In the genomic region with DNA sequence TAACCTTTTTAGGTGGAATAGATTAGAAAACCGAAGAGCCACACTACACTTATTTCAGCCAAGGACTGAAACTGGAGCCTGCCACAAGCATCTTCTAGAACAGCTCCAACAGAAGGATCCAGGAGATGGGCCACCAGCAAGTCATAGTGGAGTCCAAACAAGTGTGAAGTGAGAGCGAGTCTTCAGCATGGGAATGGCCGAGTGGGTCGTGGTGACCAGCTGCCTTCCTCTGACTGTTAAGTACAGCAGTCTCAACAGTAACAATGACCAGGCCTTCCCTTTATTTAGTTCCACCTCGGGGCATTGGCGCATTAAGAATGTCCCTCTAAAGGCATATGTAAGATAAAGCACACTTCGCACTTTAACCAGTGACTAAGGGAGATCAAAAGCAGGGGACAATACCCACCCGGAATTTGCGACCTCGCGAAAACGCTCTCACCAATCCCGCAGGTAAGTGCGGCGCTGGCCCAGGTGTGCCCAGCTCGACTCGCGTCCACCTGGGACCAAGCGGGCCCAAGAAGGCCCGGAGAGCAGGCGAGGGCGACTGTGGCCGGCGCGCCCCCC, we compare ENCODE assay signal across 8 cellular contexts. TPM values are rescaled to one million over a fixed set of nuclear protein-coding genes. Genes with fewer than 3 reads are reported as not detected.
DNase-seq lines count a peak whose midpoint lies in the region; ATAC-seq and TF ChIP-seq lines count a peak whose summit lies in the region.

No MANE protein-coding gene starts in this region.

- H2AFZ ChIP-seq in SK-N-SH (ENCODE audit: low read depth) = no peak overlapping the region

- H2BK5ac ChIP-seq in mesendoderm (ENCODE audit: low read length) = no peak overlapping the region

- TF ChIP-seq EP300 in SK-N-SH (IDR thresholded peaks at IDR 0.05; ENCODE audit: borderline replicate concordance in 1 of 2, low read depth in 1 of 2, low read length in 1 of 2) = no peak

- CTCF ChIA-PET in SK-N-SH (lab: Yijun Ruan, JAX) = interaction anchor here (1.4 kb wide), 1 partner anchor 12 kb away, joined by 3 read pairs; no protein-coding TSS in a partner anchor

- no peak overlapping the region for H2AK5ac ChIP-seq in mesendoderm (ENCODE audit: low read length)

- ATAC-seq in SK-N-SH treated with all-trans-retinoic acid at 6 μM for 48 hours (no peak), thoracic aorta (ENCODE audit: insufficient number of reproducible peaks, low FRiP score, low read depth) (no peak)

- no peak overlapping the region for H3K4ac ChIP-seq in mesendoderm (ENCODE audit: low read depth, low read length)

- H3K9me3 ChIP-seq in SK-N-SH = no peaks in the 10 kb centered on the region
- H3K9me3 ChIP-seq in thoracic aorta = no peaks in the 10 kb centered on the region

- H4K5ac ChIP-seq in mesendoderm (ENCODE audit: low read length) = no peak overlapping the region

- H3F3A ChIP-seq in SK-N-SH (replicated peaks; ENCODE audit: insufficient read depth) = no peaks in the 10 kb centered on the region

- no peaks in the 10 kb centered on the region for H3K9me2 ChIP-seq in SK-N-SH

- H3K56ac ChIP-seq in mesendoderm (ENCODE audit: low read length) = peak overlapping the region; percentile 90

- H3K4me3 Mint-ChIP-seq in chondrocyte (ENCODE audit: unreplicated experiment) = peak overlapping the region; percentile 64

- TF ChIP-seq CTCF in SK-N-SH (IDR thresholded peaks at IDR 0.05) = no peak
- TF ChIP-seq CTCF in chondrocyte (IDR thresholded peaks at IDR 0.05) = no peak
- TF ChIP-seq CTCF in thoracic aorta (IDR thresholded peaks at IDR 0.05) = no peak

- H3K27ac Mint-ChIP-seq in chondrocyte (ENCODE audit: unreplicated experiment) = no peak overlapping the region

- no peaks in the 10 kb centered on the region for H3K79me1 ChIP-seq in mesendoderm (ENCODE audit: low read length)

- H3K9ac ChIP-seq in SK-N-SH = no peak overlapping the region
- H3K9ac ChIP-seq in mesendoderm (ENCODE audit: low read length) = peak overlapping the region; percentile 78

- peak overlapping the region in 1 of 2 experiments; percentile 57; a peak in 2 of 4 replicates for H3K4me3 ChIP-seq in SK-N-SH (ENCODE audit: low read depth in 2 of 2, low read length in 1 of 2)
- H3K4me3 ChIP-seq in mesendoderm (ENCODE audit: low read length) = no peak overlapping the region
- peak overlapping the region; percentile 75 for H3K4me3 ChIP-seq in thoracic aorta

- H3K18ac ChIP-seq in mesendoderm (ENCODE audit: low read length) = no peak overlapping the region

- 55% methylated on average over 25 of the region's 25 CpGs for WGBS in SK-N-SH (ENCODE audit: low lambda C conversion rate)
- WGBS in mesendoderm (ENCODE audit: extremely low coverage, insufficient coverage, low lambda C conversion rate) = no CpG with 5 or more reads among the region's 25 CpGs

- DNase-seq in SK-N-SH = peak; percentile 30
- DNase-seq in chondrocyte (ENCODE audit: low spot score) = no peak
- peak; percentile 34 for DNase-seq in mesendoderm
- no peak for DNase-seq in thoracic aorta (ENCODE audit: low spot score)
- no peak for DNase-seq in GF-D8 (lab: John Stamatoyannopoulos, UW)
- no peak for DNase-seq in KG1 (lab: John Stamatoyannopoulos, UW)
- DNase-seq in epidermal melanocyte (ENCODE audit: insufficient read length, low spot score) = no peak

- POLR2A ChIA-PET in SK-N-SH (lab: Yijun Ruan, JAX) = no interaction called here

- H3K79me2 ChIP-seq in SK-N-SH (ENCODE audit: insufficient read depth) = no peaks in the 10 kb centered on the region
- no peaks in the 10 kb centered on the region for H3K79me2 ChIP-seq in mesendoderm (ENCODE audit: control insufficient read depth, insufficient read depth, low read length)

- H2BK15ac ChIP-seq in mesendoderm (replicated peaks; ENCODE audit: low read depth) = no peak overlapping the region

- TF ChIP-seq RAD21 in SK-N-SH (IDR thresholded peaks at IDR 0.05; ENCODE audit: low read length) = no peak

- peaks cover 18% of the 10 kb centered on the region; the same call in 1 of the 2 replicates for H3K27me3 ChIP-seq in SK-N-SH (ENCODE audit: insufficient read depth)
- no peaks in the 10 kb centered on the region for H3K27me3 ChIP-seq in mesendoderm (ENCODE audit: insufficient read depth, low read length, poor library complexity)
- H3K27me3 ChIP-seq in thoracic aorta (replicated peaks; ENCODE audit: insufficient read depth) = no peaks in the 10 kb centered on the region

- H2BK120ac ChIP-seq in mesendoderm (ENCODE audit: low read depth, low read length) = no peak overlapping the region

- H3K4me2 ChIP-seq in SK-N-SH (peak overlapping the region; percentile 41; the same call in 1 of the 2 replicates), mesendoderm (ENCODE audit: low read length) (peak overlapping the region; percentile 85)

- H3K27ac ChIP-seq in SK-N-SH (ENCODE audit: low read depth in 2 of 2, low read length in 1 of 2) (no peak overlapping the region), mesendoderm (ENCODE audit: low read depth, low read length) (no peak overlapping the region), thoracic aorta (peak overlapping the region in 1 of 2 donors; percentile 11)

- H3K4me1 ChIP-seq in SK-N-SH (ENCODE audit: control insufficient read depth in 1 of 2, insufficient read depth in 2 of 2, low read depth in 1 of 2, low read length in 1 of 2) (peaks cover 0 to 6% of the 10 kb centered on the region in 2 experiments; a peak in 1 of 4 replicates), mesendoderm (ENCODE audit: control insufficient read depth, low read depth, low read length) (no peaks in the 10 kb centered on the region), thoracic aorta (ENCODE audit: control insufficient read depth in 1 of 2, low read depth in 2 of 2) (peaks cover 0 to 6% of the 10 kb centered on the region in 2 donors)

- H3K4me1 Mint-ChIP-seq in chondrocyte (ENCODE audit: low read depth) = peaks cover 9% of the 10 kb centered on the region

- H4K8ac ChIP-seq in mesendoderm (ENCODE audit: low read depth, low read length) = no peak overlapping the region

- no peaks in the 10 kb centered on the region for H3K36me3 Mint-ChIP-seq in chondrocyte (ENCODE audit: low read depth)

- H3K36me3 ChIP-seq in SK-N-SH (replicated peaks in 1 of 2; ENCODE audit: control insufficient read depth in 1 of 2, insufficient read depth in 2 of 2, low read length in 1 of 2) = no peaks in the 10 kb centered on the region
- H3K36me3 ChIP-seq in mesendoderm (ENCODE audit: control insufficient read depth, insufficient read depth, low read length) = no peaks in the 10 kb centered on the region
- H3K36me3 ChIP-seq in thoracic aorta = no peaks in the 10 kb centered on the region

- H3K27me3 Mint-ChIP-seq in chondrocyte (ENCODE audit: low read depth) = peaks cover 23% of the 10 kb centered on the region

- peak overlapping the region; percentile 53 for H3K23ac ChIP-seq in mesendoderm (ENCODE audit: low read length)

- no peaks in the 10 kb centered on the region for H3K9me3 Mint-ChIP-seq in chondrocyte (ENCODE audit: low read depth)

- no peaks in the 10 kb centered on the region for H4K20me1 ChIP-seq in SK-N-SH (ENCODE audit: insufficient read depth)

TF ChIP-seq in SK-N-SH, 30 proteins besides CTCF, POLR2A, EP300 and RAD21 (continues in another document):
- no peak for TF ChIP-seq ZBTB33 (IDR thresholded peaks at IDR 0.05; ENCODE audit: borderline replicate concordance, low read depth)
- no peak for TF ChIP-seq MEF2A (IDR thresholded peaks at IDR 0.05; ENCODE audit: borderline replicate concordance, low read depth)

TF ChIP-seq in SK-N-SH treated with all-trans-retinoic acid at 6 μM for 48 hours, 23 proteins besides CTCF, POLR2A, EP300 and RAD21 (continues in another document):
- TF ChIP-seq PPARA (CRISPR knock-in tag; IDR thresholded peaks at IDR 0.05; ENCODE audit: borderline replicate concordance) = no peak
- no peak for TF ChIP-seq TCF4 (CRISPR knock-in tag; IDR thresholded peaks at IDR 0.05; ENCODE audit: borderline replicate concordance)
- no peak for TF ChIP-seq ESRRG (CRISPR knock-in tag; IDR thresholded peaks at IDR 0.05)
- TF ChIP-seq PATZ1 (CRISPR knock-in tag; IDR thresholded peaks at IDR 0.05; ENCODE audit: borderline replicate concordance) = no peak
- TF ChIP-seq ARNTL (CRISPR knock-in tag; IDR thresholded peaks at IDR 0.05; ENCODE audit: borderline replicate concordance, low read depth) = no peak
- TF ChIP-seq, protein P1, sequence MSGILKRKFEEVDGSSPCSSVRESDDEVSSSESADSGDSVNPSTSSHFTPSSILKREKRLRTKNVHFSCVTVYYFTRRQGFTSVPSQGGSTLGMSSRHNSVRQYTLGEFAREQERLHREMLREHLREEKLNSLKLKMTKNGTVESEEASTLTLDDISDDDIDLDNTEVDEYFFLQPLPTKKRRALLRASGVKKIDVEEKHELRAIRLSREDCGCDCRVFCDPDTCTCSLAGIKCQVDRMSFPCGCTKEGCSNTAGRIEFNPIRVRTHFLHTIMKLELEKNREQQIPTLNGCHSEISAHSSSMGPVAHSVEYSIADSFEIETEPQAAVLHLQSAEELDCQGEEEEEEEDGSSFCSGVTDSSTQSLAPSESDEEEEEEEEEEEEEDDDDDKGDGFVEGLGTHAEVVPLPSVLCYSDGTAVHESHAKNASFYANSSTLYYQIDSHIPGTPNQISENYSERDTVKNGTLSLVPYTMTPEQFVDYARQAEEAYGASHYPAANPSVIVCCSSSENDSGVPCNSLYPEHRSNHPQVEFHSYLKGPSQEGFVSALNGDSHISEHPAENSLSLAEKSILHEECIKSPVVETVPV (CRISPR knock-in tag; IDR thresholded peaks at IDR 0.05) = no peak
- no peak for TF ChIP-seq SNAI2 (CRISPR knock-in tag; IDR thresholded peaks at IDR 0.05)

RNA-seq across cellular contexts. Expression of gene L3MBTL4, which starts 1.1 kb away (rescaled TPM):
- polyA plus RNA-seq in SK-N-SH (2012; rRNA removed) = 0.02 and 0.05 TPM in 2 replicates
- polyA plus RNA-seq in SK-N-SH (2012; cell fraction: cytosol; rRNA removed) = 0.04 and 0.07 TPM in 2 replicates
- 0.19 TPM in 1 of 2 replicates, not detected in the other for polyA plus RNA-seq in SK-N-SH (2012; cell fraction: nucleus; rRNA removed)
- total RNA-seq in chondrocyte = 0.41 to 1.9 TPM (median 1.0 TPM) in 3 replicates
- 0.95 TPM for polyA plus RNA-seq in mesendoderm (2013, experiment 1 of 2)
- 0.95 TPM for polyA plus RNA-seq in mesendoderm (2013, experiment 2 of 2)
- total RNA-seq in thoracic aorta = 1 to 10 TPM in 1 of 2 donors, under 1 TPM in 1; 0.27 to 5.3 TPM

Comparison
In these comparisons a context has a peak if more than half of its experiments do, and no peak if none do; other contexts are left out.
1. DNase-seq: peak in SK-N-SH (single experiment) and mesendoderm (single experiment); none in chondrocyte (single experiment), thoracic aorta (single experiment), GF-D8 (single experiment), KG1 (single experiment) and epidermal melanocyte (single experiment).